ENCODE assay signal across 8 cellular contexts in genomic region chr3:107740992-107741896, GRCh38.
DNase-seq lines count a peak whose midpoint lies in the region; ATAC-seq and TF ChIP-seq lines count a peak whose summit lies in the region.

No MANE protein-coding gene starts in this region.

- H3K27me3 ChIP-seq in HL-60 (ENCODE audit: insufficient read depth, poor library complexity, severe bottlenecking) (no peaks in the 10 kb centered on the region), adrenal gland (no peaks in the 10 kb centered on the region)

- H3K36me3 ChIP-seq in adrenal gland (replicated peaks in 1 of 2) = no peaks in the 10 kb centered on the region

- no peak for ATAC-seq in GM21825 (IDR thresholded peaks at IDR 0.05; ENCODE audit: unreplicated experiment)

- no peak for TF ChIP-seq POLR2A in adrenal gland (IDR thresholded peaks at IDR 0.05)

- intact Hi-C loops in adrenal gland (cut with DNase I) = loop anchor here in 1 of 2 donors (5.0 to 10.0 kb wide), 2 partner anchors 64 to 166 kb away; no protein-coding TSS in a partner anchor

- H3K27ac ChIP-seq in HL-60 (replicated peaks) = no peak overlapping the region
- H3K27ac ChIP-seq in adrenal gland = no peak overlapping the region

- H3K4me1 ChIP-seq in adrenal gland (replicated peaks in 1 of 2) = peaks cover 0 to 4% of the 10 kb centered on the region in 2 donors

- H3K4me3 ChIP-seq in HL-60 (replicated peaks; ENCODE audit: insufficient read depth, low read length) (no peak overlapping the region), adrenal gland (no peak overlapping the region)

- DNase-seq in Ammon's horn (ENCODE audit: low spot score) = peak; percentile 13
- DNase-seq in HL-60 (ENCODE audit: low read depth in 1 of 2, low spot score in 1 of 2) = no peak
- DNase-seq in adrenal gland = no peak
- peak; percentile 38 for DNase-seq in left kidney (ENCODE audit: low read depth, low spot score)
- no peak for DNase-seq in nucleus accumbens (lab: John Stamatoyannopoulos, UW)
- DNase-seq in stimulated activated CD4-positive, alpha-beta T cell treated with anti-CD3 and anti-CD28 coated beads, Interleukin-15, amount 100 ng/mL, for 24 hours = no peak
- no peak for DNase-seq in germinal center (ENCODE audit: low spot score)

- WGBS in adrenal gland, 4 donors = 38 to 45% (median 44%) methylated on average over 6 of the region's 6 CpGs

- no peaks in the 10 kb centered on the region for H3K9me3 ChIP-seq in adrenal gland (replicated peaks in 1 of 3)

- TF ChIP-seq CTCF in HL-60 (IDR thresholded peaks at IDR 0.05; ENCODE audit: insufficient read depth, low read length) = peak; percentile 5
- peak; percentile 34 to 80 (median 62) for TF ChIP-seq CTCF in adrenal gland (IDR thresholded peaks at IDR 0.05)

Comparison
In these comparisons a context has a peak if more than half of its experiments do, and no peak if none do; other contexts are left out.
1. DNase-seq: peak in Ammon's horn (single experiment) and left kidney (single experiment); none in HL-60 (0 of 2), adrenal gland (0 of 7), nucleus accumbens (0 of 56), stimulated activated CD4-positive, alpha-beta T cell treated with anti-CD3 and anti-CD28 coated beads, Interleukin-15, amount 100 ng/mL, for 24 hours (single experiment) and germinal center (single experiment).